In the genomic region with DNA sequence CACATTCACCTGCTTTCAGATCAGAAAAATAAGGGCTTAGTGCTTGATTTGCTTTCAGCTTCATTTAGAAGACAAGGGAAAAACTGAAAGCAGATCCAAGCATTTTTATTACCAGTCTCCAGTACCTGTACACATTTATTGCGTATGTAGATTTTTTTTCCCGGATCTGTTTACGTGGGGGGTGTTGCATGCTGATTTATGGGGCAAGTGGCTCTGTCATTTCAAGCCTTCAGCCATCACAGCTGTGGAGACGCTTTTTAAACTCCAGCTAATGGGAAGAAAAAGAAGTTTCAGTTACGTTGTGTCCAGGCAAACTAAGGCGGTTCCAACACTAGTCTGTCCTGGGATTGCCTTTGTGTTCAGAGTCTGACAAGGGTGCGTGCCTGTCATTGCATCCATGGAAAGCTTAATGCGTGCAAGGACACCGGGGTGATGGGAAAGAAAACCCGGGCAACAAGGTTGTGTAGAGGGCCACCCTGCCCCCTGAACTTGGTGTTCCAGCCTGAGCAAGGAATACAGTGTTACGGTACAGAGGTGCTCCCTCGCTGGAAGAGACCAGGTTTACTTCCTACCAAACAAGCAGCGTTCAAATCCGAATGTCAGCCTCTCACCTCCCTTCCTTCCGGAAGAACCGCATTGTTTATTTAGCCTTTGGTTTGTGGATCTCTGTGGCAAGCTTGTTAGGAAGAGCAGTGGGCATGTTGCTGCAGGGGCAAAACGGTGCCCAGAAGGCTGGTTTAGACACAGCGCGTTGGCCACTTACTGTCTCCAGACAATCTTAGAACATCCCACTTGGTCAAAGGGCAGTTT, we compare ENCODE assay signal across 1 cellular context.
TF ChIP-seq lines count a peak whose summit lies in the region.

No MANE protein-coding gene starts in this region.

TF ChIP-seq in WTC11, 78 proteins besides CTCF, POLR2A, EP300 and RAD21:
- TF ChIP-seq, protein P1, sequence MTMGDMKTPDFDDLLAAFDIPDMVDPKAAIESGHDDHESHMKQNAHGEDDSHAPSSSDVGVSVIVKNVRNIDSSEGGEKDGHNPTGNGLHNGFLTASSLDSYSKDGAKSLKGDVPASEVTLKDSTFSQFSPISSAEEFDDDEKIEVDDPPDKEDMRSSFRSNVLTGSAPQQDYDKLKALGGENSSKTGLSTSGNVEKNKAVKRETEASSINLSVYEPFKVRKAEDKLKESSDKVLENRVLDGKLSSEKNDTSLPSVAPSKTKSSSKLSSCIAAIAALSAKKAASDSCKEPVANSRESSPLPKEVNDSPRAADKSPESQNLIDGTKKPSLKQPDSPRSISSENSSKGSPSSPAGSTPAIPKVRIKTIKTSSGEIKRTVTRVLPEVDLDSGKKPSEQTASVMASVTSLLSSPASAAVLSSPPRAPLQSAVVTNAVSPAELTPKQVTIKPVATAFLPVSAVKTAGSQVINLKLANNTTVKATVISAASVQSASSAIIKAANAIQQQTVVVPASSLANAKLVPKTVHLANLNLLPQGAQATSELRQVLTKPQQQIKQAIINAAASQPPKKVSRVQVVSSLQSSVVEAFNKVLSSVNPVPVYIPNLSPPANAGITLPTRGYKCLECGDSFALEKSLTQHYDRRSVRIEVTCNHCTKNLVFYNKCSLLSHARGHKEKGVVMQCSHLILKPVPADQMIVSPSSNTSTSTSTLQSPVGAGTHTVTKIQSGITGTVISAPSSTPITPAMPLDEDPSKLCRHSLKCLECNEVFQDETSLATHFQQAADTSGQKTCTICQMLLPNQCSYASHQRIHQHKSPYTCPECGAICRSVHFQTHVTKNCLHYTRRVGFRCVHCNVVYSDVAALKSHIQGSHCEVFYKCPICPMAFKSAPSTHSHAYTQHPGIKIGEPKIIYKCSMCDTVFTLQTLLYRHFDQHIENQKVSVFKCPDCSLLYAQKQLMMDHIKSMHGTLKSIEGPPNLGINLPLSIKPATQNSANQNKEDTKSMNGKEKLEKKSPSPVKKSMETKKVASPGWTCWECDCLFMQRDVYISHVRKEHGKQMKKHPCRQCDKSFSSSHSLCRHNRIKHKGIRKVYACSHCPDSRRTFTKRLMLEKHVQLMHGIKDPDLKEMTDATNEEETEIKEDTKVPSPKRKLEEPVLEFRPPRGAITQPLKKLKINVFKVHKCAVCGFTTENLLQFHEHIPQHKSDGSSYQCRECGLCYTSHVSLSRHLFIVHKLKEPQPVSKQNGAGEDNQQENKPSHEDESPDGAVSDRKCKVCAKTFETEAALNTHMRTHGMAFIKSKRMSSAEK (CRISPR knock-in tag; IDR thresholded peaks at IDR 0.05; ENCODE audit: borderline replicate concordance): no peak
- TF ChIP-seq NFE2L1 (CRISPR knock-in tag; IDR thresholded peaks at IDR 0.05) (no peak), FOXJ3 (CRISPR knock-in tag; IDR thresholded peaks at IDR 0.05; ENCODE audit: borderline replicate concordance) (no peak)
- TF ChIP-seq, protein P2, sequence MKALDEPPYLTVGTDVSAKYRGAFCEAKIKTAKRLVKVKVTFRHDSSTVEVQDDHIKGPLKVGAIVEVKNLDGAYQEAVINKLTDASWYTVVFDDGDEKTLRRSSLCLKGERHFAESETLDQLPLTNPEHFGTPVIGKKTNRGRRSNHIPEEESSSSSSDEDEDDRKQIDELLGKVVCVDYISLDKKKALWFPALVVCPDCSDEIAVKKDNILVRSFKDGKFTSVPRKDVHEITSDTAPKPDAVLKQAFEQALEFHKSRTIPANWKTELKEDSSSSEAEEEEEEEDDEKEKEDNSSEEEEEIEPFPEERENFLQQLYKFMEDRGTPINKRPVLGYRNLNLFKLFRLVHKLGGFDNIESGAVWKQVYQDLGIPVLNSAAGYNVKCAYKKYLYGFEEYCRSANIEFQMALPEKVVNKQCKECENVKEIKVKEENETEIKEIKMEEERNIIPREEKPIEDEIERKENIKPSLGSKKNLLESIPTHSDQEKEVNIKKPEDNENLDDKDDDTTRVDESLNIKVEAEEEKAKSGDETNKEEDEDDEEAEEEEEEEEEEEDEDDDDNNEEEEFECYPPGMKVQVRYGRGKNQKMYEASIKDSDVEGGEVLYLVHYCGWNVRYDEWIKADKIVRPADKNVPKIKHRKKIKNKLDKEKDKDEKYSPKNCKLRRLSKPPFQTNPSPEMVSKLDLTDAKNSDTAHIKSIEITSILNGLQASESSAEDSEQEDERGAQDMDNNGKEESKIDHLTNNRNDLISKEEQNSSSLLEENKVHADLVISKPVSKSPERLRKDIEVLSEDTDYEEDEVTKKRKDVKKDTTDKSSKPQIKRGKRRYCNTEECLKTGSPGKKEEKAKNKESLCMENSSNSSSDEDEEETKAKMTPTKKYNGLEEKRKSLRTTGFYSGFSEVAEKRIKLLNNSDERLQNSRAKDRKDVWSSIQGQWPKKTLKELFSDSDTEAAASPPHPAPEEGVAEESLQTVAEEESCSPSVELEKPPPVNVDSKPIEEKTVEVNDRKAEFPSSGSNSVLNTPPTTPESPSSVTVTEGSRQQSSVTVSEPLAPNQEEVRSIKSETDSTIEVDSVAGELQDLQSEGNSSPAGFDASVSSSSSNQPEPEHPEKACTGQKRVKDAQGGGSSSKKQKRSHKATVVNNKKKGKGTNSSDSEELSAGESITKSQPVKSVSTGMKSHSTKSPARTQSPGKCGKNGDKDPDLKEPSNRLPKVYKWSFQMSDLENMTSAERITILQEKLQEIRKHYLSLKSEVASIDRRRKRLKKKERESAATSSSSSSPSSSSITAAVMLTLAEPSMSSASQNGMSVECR (CRISPR knock-in tag; IDR thresholded peaks at IDR 0.05; ENCODE audit: borderline replicate concordance): no peak
- TF ChIP-seq, protein P3, sequence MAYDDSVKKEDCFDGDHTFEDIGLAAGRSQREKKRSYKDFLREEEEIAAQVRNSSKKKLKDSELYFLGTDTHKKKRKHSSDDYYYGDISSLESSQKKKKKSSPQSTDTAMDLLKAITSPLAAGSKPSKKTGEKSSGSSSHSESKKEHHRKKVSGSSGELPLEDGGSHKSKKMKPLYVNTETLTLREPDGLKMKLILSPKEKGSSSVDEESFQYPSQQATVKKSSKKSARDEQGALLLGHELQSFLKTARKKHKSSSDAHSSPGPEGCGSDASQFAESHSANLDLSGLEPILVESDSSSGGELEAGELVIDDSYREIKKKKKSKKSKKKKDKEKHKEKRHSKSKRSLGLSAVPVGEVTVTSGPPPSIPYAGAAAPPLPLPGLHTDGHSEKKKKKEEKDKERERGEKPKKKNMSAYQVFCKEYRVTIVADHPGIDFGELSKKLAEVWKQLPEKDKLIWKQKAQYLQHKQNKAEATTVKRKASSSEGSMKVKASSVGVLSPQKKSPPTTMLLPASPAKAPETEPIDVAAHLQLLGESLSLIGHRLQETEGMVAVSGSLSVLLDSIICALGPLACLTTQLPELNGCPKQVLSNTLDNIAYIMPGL (CRISPR knock-in tag; IDR thresholded peaks at IDR 0.05): no peak
- TF ChIP-seq, protein P4, sequence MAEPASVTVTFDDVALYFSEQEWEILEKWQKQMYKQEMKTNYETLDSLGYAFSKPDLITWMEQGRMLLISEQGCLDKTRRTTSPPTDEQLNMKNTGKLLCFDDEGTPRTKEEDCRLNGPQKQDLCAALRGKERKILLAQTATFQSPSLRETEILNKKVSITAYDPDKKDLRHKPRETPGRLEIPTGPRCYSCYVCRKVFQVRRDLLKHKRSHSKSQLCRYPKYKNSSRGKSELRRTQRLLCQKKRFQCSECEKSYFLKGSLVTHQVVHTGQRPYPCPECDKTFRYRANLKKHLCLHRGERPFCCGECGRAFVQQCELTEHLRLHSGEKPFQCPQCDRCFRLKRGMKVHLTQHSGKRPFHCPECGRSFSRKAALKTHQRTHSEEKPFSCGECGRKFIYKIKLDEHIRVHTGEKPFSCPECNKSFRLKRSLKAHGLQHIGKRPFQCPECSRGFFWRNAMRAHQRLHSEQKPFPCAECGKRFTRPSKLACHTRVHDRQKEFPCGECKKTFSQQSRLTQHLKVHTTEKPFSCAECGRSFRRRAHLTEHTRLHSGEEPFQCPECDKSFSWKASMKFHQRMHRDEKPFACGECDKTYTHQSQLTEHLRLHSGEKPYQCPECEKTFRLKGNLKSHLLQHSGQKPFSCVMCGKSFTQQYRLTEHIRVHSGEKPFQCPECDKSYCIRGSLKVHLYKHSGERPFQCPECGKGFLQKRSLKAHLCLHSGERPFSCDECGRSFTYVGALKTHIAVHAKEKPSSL (CRISPR knock-in tag; conservative IDR thresholded peaks at IDR 0.05): no peak
- TF ChIP-seq, protein P5, sequence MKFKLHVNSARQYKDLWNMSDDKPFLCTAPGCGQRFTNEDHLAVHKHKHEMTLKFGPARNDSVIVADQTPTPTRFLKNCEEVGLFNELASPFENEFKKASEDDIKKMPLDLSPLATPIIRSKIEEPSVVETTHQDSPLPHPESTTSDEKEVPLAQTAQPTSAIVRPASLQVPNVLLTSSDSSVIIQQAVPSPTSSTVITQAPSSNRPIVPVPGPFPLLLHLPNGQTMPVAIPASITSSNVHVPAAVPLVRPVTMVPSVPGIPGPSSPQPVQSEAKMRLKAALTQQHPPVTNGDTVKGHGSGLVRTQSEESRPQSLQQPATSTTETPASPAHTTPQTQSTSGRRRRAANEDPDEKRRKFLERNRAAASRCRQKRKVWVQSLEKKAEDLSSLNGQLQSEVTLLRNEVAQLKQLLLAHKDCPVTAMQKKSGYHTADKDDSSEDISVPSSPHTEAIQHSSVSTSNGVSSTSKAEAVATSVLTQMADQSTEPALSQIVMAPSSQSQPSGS (CRISPR knock-in tag; IDR thresholded peaks at IDR 0.05; ENCODE audit: borderline replicate concordance, low read depth): no peak
